ENCODE assay signal across 9 cellular contexts in genomic region chr4:2363951-2364653, GRCh38. TPM values are rescaled to one million over a fixed set of nuclear protein-coding genes. Genes with fewer than 3 reads are reported as not detected.
DNase-seq lines count a peak whose midpoint lies in the region; ATAC-seq and TF ChIP-seq lines count a peak whose summit lies in the region.
"Had no signal": no experiment of that assay in that cellular context is flagged by ENCODE, and none has a peak within 500 bp of the region (broad histone marks: within the 10 kb centered on the region; RNA-seq: fewer than 3 reads in every experiment).

No MANE protein-coding gene starts in this region.

- H3K36me3 ChIP-seq in CD8-positive, alpha-beta memory T cell (ENCODE audit: insufficient read depth, low read length) = no peaks in the 10 kb centered on the region

- no peaks in the 10 kb centered on the region for H3K9me3 Mint-ChIP-seq in CD8-positive, alpha-beta memory T cell
- peaks cover 5% of the 10 kb centered on the region for H3K9me3 Mint-ChIP-seq in activated CD4-positive, alpha-beta memory T cell treated with anti-CD3 and anti-CD28 coated beads, Interleukin-2, amount 10 ng/mL, durations not matched to agents 7 days and 5 days

- peak overlapping the region; percentile 75 to 92 (median 81) for H3K4me3 Mint-ChIP-seq in CD8-positive, alpha-beta memory T cell
- H3K4me3 Mint-ChIP-seq in activated CD4-positive, alpha-beta memory T cell treated with anti-CD3 and anti-CD28 coated beads, Interleukin-2, amount 10 ng/mL, durations not matched to agents 7 days and 5 days = peak overlapping the region; percentile 52

- POLR2A ChIA-PET in CD8-positive, alpha-beta memory T cell (lab: Charles Lee) = interaction anchor here (2.1 kb wide), 1 partner anchor 48 kb away, joined by 6 read pairs; no protein-coding TSS in a partner anchor
- POLR2A ChIA-PET in activated CD4-positive, alpha-beta memory T cell treated with anti-CD3 and anti-CD28 coated beads, Interleukin-2, amount 10 ng/mL, durations not matched to agents 7 days and 5 days (lab: Charles Lee) = interaction anchor here (0.7 kb wide), 1 partner anchor 102 kb away, joined by 3 read pairs; no protein-coding TSS in a partner anchor

- H3K27ac ChIP-seq in CD8-positive, alpha-beta memory T cell (ENCODE audit: low read depth, low read length) = peak overlapping the region; percentile 24

- H3K4me1 Mint-ChIP-seq in CD8-positive, alpha-beta memory T cell = peaks cover 10 to 38% (median 19%) of the 10 kb centered on the region in 3 donors
- peaks cover 6% of the 10 kb centered on the region for H3K4me1 Mint-ChIP-seq in activated CD4-positive, alpha-beta memory T cell treated with anti-CD3 and anti-CD28 coated beads, Interleukin-2, amount 10 ng/mL, durations not matched to agents 7 days and 5 days

- peak overlapping the region; percentile 52 to 97 (median 80) for H3K27ac Mint-ChIP-seq in CD8-positive, alpha-beta memory T cell
- no peak overlapping the region for H3K27ac Mint-ChIP-seq in activated CD4-positive, alpha-beta memory T cell treated with anti-CD3 and anti-CD28 coated beads, Interleukin-2, amount 10 ng/mL, durations not matched to agents 7 days and 5 days

- H3K27me3 ChIP-seq in CD8-positive, alpha-beta memory T cell (ENCODE audit: insufficient read depth, low read length, poor library complexity, severe bottlenecking) = no peaks in the 10 kb centered on the region

- H3K4me3 ChIP-seq in CD8-positive, alpha-beta memory T cell (ENCODE audit: low read length) = peak overlapping the region; percentile 71
- peak overlapping the region; percentile 78 for H3K4me3 ChIP-seq in fibroblast of the aortic adventitia (ENCODE audit: low read depth, low read length)
- peak overlapping the region; percentile 39 for H3K4me3 ChIP-seq in skeletal muscle cell (ENCODE audit: low read depth, low read length)

- H3K27me3 Mint-ChIP-seq in CD8-positive, alpha-beta memory T cell = no peaks in the 10 kb centered on the region
- no peaks in the 10 kb centered on the region for H3K27me3 Mint-ChIP-seq in activated CD4-positive, alpha-beta memory T cell treated with anti-CD3 and anti-CD28 coated beads, Interleukin-2, amount 10 ng/mL, durations not matched to agents 7 days and 5 days

- ATAC-seq in SK-N-SH treated with all-trans-retinoic acid at 6 μM for 48 hours (no peak), HG03097 (IDR thresholded peaks at IDR 0.05; ENCODE audit: low FRiP score, unreplicated experiment) (no peak), HG02623 (IDR thresholded peaks at IDR 0.05; ENCODE audit: unreplicated experiment) (no peak)

- no peak for TF ChIP-seq CTCF in fibroblast of the aortic adventitia (IDR thresholded peaks at IDR 0.05; ENCODE audit: insufficient read depth, low read length)

- H3K9me3 ChIP-seq in CD8-positive, alpha-beta memory T cell (ENCODE audit: low read length) = no peaks in the 10 kb centered on the region

- CTCF ChIA-PET in CD8-positive, alpha-beta memory T cell (lab: Charles Lee) = no interaction called here
- CTCF ChIA-PET in activated CD4-positive, alpha-beta memory T cell treated with anti-CD3 and anti-CD28 coated beads, Interleukin-2, amount 10 ng/mL, durations not matched to agents 7 days and 5 days (lab: Charles Lee) = no interaction called here

- peaks cover 16% of the 10 kb centered on the region for H3K4me1 ChIP-seq in CD8-positive, alpha-beta memory T cell (ENCODE audit: insufficient read depth, low read length)

- H3K36me3 Mint-ChIP-seq in CD8-positive, alpha-beta memory T cell = peaks cover 0 to 3% (median 0%) of the 10 kb centered on the region in 3 donors
- peaks cover 4% of the 10 kb centered on the region for H3K36me3 Mint-ChIP-seq in activated CD4-positive, alpha-beta memory T cell treated with anti-CD3 and anti-CD28 coated beads, Interleukin-2, amount 10 ng/mL, durations not matched to agents 7 days and 5 days (ENCODE audit: low read depth)

- no peak for DNase-seq in CD8-positive, alpha-beta memory T cell
- DNase-seq in activated CD4-positive, alpha-beta memory T cell treated with anti-CD3 and anti-CD28 coated beads, Interleukin-2, amount 10 ng/mL, durations not matched to agents 7 days and 5 days = no peak
- DNase-seq in fibroblast of the aortic adventitia (ENCODE audit: low read depth) = no peak
- DNase-seq in skeletal muscle cell (ENCODE audit: low read depth) = no peak
- no peak for DNase-seq in effector CD8-positive, alpha-beta T cell (lab: John Stamatoyannopoulos, UW)

TF ChIP-seq in SK-N-SH treated with all-trans-retinoic acid at 6 μM for 48 hours, 23 proteins besides CTCF, POLR2A, EP300 and RAD21:
- TF ChIP-seq ESRRG (CRISPR knock-in tag; IDR thresholded peaks at IDR 0.05) (no peak), ZFP3 (CRISPR knock-in tag; IDR thresholded peaks at IDR 0.05) (no peak), ZNF8 (CRISPR knock-in tag; IDR thresholded peaks at IDR 0.05) (no peak), CSDC2 (CRISPR knock-in tag; IDR thresholded peaks at IDR 0.05) (no peak), GLIS3 (CRISPR knock-in tag; IDR thresholded peaks at IDR 0.05) (no peak), RARB (CRISPR knock-in tag; IDR thresholded peaks at IDR 0.05) (no peak), ZNF70 (CRISPR knock-in tag; IDR thresholded peaks at IDR 0.05) (no peak), ARNTL (CRISPR knock-in tag; IDR thresholded peaks at IDR 0.05; ENCODE audit: borderline replicate concordance, low read depth) (no peak), ZFP30 (CRISPR knock-in tag; IDR thresholded peaks at IDR 0.05) (no peak), CSRNP3 (CRISPR knock-in tag; IDR thresholded peaks at IDR 0.05) (no peak), ZC3H10 (CRISPR knock-in tag; IDR thresholded peaks at IDR 0.05) (no peak), TCF4 (CRISPR knock-in tag; IDR thresholded peaks at IDR 0.05; ENCODE audit: borderline replicate concordance) (no peak)

RNA-seq across cellular contexts. Expression of gene ZFYVE28, which starts 54.3 kb away (rescaled TPM):
- 10 to 100 TPM; 12.9 to 13.2 TPM for total RNA-seq in CD8-positive, alpha-beta memory T cell
- polyA plus RNA-seq in CD8-positive, alpha-beta memory T cell = 14.8 TPM
- total RNA-seq in activated CD4-positive, alpha-beta memory T cell treated with anti-CD3 and anti-CD28 coated beads, Interleukin-2, amount 10 ng/mL, durations not matched to agents 7 days and 5 days = 10 to 100 TPM; 38.9 to 40.1 TPM
- total RNA-seq in fibroblast of the aortic adventitia (ENCODE audit: low replicate concordance) = 7.7 and 14.0 TPM in 2 replicates

RNA-seq across cellular contexts. Expression of gene CFAP99, which starts 54.7 kb away (rescaled TPM):
- total RNA-seq in CD8-positive, alpha-beta memory T cell = under 1 TPM in 1 of 2 experiments, not detected in 1; 0.07 TPM
- polyA plus RNA-seq in CD8-positive, alpha-beta memory T cell = not detected
- total RNA-seq in activated CD4-positive, alpha-beta memory T cell treated with anti-CD3 and anti-CD28 coated beads, Interleukin-2, amount 10 ng/mL, durations not matched to agents 7 days and 5 days = under 1 TPM; 0.08 TPM
- not detected in 2 replicates for total RNA-seq in fibroblast of the aortic adventitia (ENCODE audit: low replicate concordance)
- total RNA-seq: left cardiac atrium had no signal
